ENCODE assay signal across 29 cellular contexts in the genomic region with DNA sequence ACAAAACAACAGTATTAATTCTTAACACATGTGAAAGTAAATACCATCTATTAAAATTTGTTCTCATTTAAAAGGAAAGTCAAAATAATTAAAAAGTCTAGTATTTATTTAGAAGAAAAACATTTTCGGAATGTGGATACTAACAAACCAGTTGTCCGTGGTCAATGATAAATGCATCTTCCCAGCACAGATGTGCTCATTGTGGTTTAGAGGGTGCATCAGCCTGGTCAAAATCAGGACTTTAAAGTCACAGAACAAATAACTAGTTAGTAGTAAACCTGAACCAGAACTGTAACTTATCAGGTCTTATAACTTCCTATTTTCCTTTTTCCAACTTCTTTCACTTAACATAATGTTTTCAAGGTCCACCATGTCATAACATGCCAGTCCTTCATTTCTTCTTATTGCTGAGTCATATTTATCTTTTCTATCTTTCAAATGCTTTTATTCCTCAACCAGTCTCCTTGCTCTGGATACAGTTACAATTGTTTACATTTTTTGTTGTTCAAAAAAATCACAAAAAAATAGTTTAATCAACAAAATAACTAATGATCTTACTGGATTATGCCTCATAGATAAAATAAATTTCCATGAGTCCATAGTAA.
A peak's percentile ranks its signal among the peaks of the same experiment; 100 is the strongest.
DNase-seq lines count a peak whose midpoint lies in the region; ATAC-seq, FAIRE-seq and TF ChIP-seq lines count a peak whose summit lies in the region.
"Had no signal": no experiment of that assay in that cellular context is flagged by ENCODE, and none has a peak within 500 bp of the region (broad histone marks: within the 10 kb centered on the region; RNA-seq: fewer than 3 reads in every experiment).

No MANE protein-coding gene starts in this region.

- H3K9me3 ChIP-seq in adipocyte (ENCODE audit: control insufficient read depth, low read length), result no peaks in the 10 kb centered on the region
- no peaks in the 10 kb centered on the region for H3K9me3 ChIP-seq in tibial artery
- H3K9me3 ChIP-seq: Caco-2, gastrocnemius medialis, lower lobe of right lung, MG63, prostate gland, testis had no signal

- ATAC-seq in HG03520 (IDR thresholded peaks at IDR 0.05; ENCODE audit: unreplicated experiment) (no peak), GM21576 (IDR thresholded peaks at IDR 0.05; ENCODE audit: unreplicated experiment) (no peak)
- ATAC-seq: gastrocnemius medialis, lower lobe of right lung had no signal

- H3K9ac ChIP-seq in adipocyte (ENCODE audit: low read length), result no peak overlapping the region

- intact Hi-C loops in tibial artery (cut with DNase I; ENCODE audit: low total_unique reads), result no loop called here

- H3K27ac ChIP-seq in tibial artery, result no peak overlapping the region
- H3K27ac ChIP-seq: epithelial cell of prostate, gastrocnemius medialis, lower lobe of right lung, prostate gland, RWPE1, testis had no signal

- TF ChIP-seq CTCF in tibial artery (IDR thresholded peaks at IDR 0.05), result no peak

- H3K36me3 ChIP-seq in adipocyte (ENCODE audit: control insufficient read depth, insufficient read depth, low read length, severe bottlenecking), result peaks cover 46% of the 10 kb centered on the region
- H3K36me3 ChIP-seq in tibial artery, result peaks cover 39 to 57% (median 43%) of the 10 kb centered on the region in 3 donors
- H3K36me3 ChIP-seq: prostate gland had no signal

- DNase-seq in AG08396 (ENCODE audit: low spot score) (peak; percentile 27), GM19239 (ENCODE audit: insufficient read length, low spot score) (no peak), adipocyte (ENCODE audit: low read depth) (peak; percentile 14), iris pigment epithelial cell (ENCODE audit: low read depth) (peak; percentile 40), tibial artery (no peak)
- no peak for DNase-seq in activated CD8-positive, alpha-beta memory T cell treated with anti-CD3 and anti-CD28 coated beads, Interleukin-2, amount 50 U/mL, for 4 hours
- DNase-seq: activated B cell treated with CpG ODN at 0.5 μM for 24 hours; activated CD4-positive, alpha-beta memory T cell treated with anti-CD3 and anti-CD28 coated beads for 36 hours; activated naive CD4-positive, alpha-beta T cell treated with Interleukin-2 at 50 U/mL for 16 hours; activated T-cell treated with anti-CD3 and anti-CD28 coated beads for 4 hours; AML-193; aorta; Caco-2; DND-41; gastrocnemius medialis; H7; hippocampal formation; islet precursor cell; lower lobe of right lung; MG63; NCI-H1436 treated with DMSO at 0.1 percent for 48 hours; NCI-H510A treated with DMSO at 0.1 percent for 48 hours; stimulated activated CD4-positive, alpha-beta T cell treated with anti-CD3 and anti-CD28 coated beads, Interleukin-1b, Interleukin-23, amount 100 ng/mL, for 48 hours; testis had no signal

- H3K27me3 ChIP-seq in adipocyte (replicated peaks; ENCODE audit: control insufficient read depth, insufficient read depth, low read length), result no peaks in the 10 kb centered on the region
- no peaks in the 10 kb centered on the region for H3K27me3 ChIP-seq in tibial artery
- H3K27me3 ChIP-seq: gastrocnemius medialis, MG63, testis had no signal

- peak; percentile 18 for FAIRE-seq in GM19239 (lab: Jason Lieb, UNC)

- H3K4me1 ChIP-seq in adipocyte (ENCODE audit: control insufficient read depth, insufficient read depth, low read length), result peaks cover 4% of the 10 kb centered on the region
- no peaks in the 10 kb centered on the region for H3K4me1 ChIP-seq in tibial artery
- H3K4me1 ChIP-seq: Caco-2, gastrocnemius medialis, lower lobe of right lung, prostate gland, testis had no signal

- H3K4me3 ChIP-seq in adipocyte (ENCODE audit: low read length) (no peak overlapping the region), tibial artery (no peak overlapping the region)
- H3K4me3 ChIP-seq: gastrocnemius medialis, lower lobe of right lung, MG63, prostate gland, testis had no signal

Comparison
In these comparisons a context has a peak if more than half of its experiments do, and no peak if none do; other contexts are left out.
1. DNase-seq: peak in AG08396 (single experiment), adipocyte (single experiment) and iris pigment epithelial cell (single experiment); none in GM19239 (single experiment), tibial artery (0 of 2) and activated CD8-positive, alpha-beta memory T cell treated with anti-CD3 and anti-CD28 coated beads, Interleukin-2, amount 50 U/mL, for 4 hours (single experiment).